ENCODE assay signal across 20 cellular contexts in genomic region chr7:51299391-51300133, GRCh38. TPM values are rescaled to one million over a fixed set of nuclear protein-coding genes. Genes with fewer than 3 reads are reported as not detected.
A peak's percentile ranks its signal among the peaks of the same experiment; 100 is the strongest.
DNase-seq lines count a peak whose midpoint lies in the region; ATAC-seq and TF ChIP-seq lines count a peak whose summit lies in the region.
"Had no signal": no experiment of that assay in that cellular context is flagged by ENCODE, and none has a peak within 500 bp of the region (broad histone marks: within the 10 kb centered on the region; RNA-seq: fewer than 3 reads in every experiment).

No MANE protein-coding gene starts in this region.

- no peaks in the 10 kb centered on the region for H3K36me3 Mint-ChIP-seq in CD4-positive, alpha-beta T cell (ENCODE audit: low read depth)
- H3K36me3 Mint-ChIP-seq: CD8-positive, alpha-beta memory T cell; mesothelial cell of epicardium; natural killer cell treated with Interleukin-12 subunit alpha and Interleukin-12 subunit beta and Interleukin-15 and Interleukin-18, amount 100 ng/mL, for 72 hours had no signal

- no peak overlapping the region for H3K27ac Mint-ChIP-seq in CD4-positive, alpha-beta T cell
- H3K27ac Mint-ChIP-seq: CD8-positive, alpha-beta memory T cell; mesothelial cell of epicardium; natural killer cell treated with Interleukin-12 subunit alpha and Interleukin-12 subunit beta and Interleukin-15 and Interleukin-18, amount 100 ng/mL, for 72 hours; stimulated activated naive CD8-positive, alpha-beta T cell treated with anti-CD3 and anti-CD28 coated beads, Interleukin-15, Interleukin-2, amounts not matched to agents 100 ng/mL and 50 ng/mL, for 24 hours; T-helper 1 cell treated with Interleukin-12 subunit alpha and Interleukin-12 subunit beta and Interleukin-4 antibody, amounts not matched to agents 30 μg/mL and 1 μg/mL, for 36 hours had no signal

- DNase-seq in NAMALWA (ENCODE audit: low spot score) (peak; percentile 17), left lobe of liver (ENCODE audit: low spot score) (no peak), NCI-H2081 treated with DMSO at 0.1 percent for 48 hours (lab: John Stamatoyannopoulos, UW) (no peak)
- no peak for DNase-seq in CD4-positive, alpha-beta T cell
- DNase-seq in activated CD4-positive, CD25-positive, alpha-beta regulatory T cell (lab: John Stamatoyannopoulos, UW) = no peak
- DNase-seq: activated CD8-positive, alpha-beta memory T cell treated with anti-CD3 and anti-CD28 coated beads, Interleukin-2, amount 50 U/mL, for 4 hours; CD8-positive, alpha-beta memory T cell; central memory CD4-positive, alpha-beta T cell; effector CD4-positive, alpha-beta T cell; left lung; SJCRH30; upper lobe of left lung had no signal

- H3K9me3 Mint-ChIP-seq in CD4-positive, alpha-beta T cell = no peaks in the 10 kb centered on the region
- H3K9me3 Mint-ChIP-seq: CD8-positive, alpha-beta memory T cell; mesothelial cell of epicardium; natural killer cell treated with Interleukin-12 subunit alpha and Interleukin-12 subunit beta and Interleukin-15 and Interleukin-18, amount 100 ng/mL, for 72 hours; stimulated activated naive CD8-positive, alpha-beta T cell treated with anti-CD3 and anti-CD28 coated beads, Interleukin-15, Interleukin-2, amounts not matched to agents 100 ng/mL and 50 ng/mL, for 24 hours; T-helper 1 cell treated with Interleukin-12 subunit alpha and Interleukin-12 subunit beta and Interleukin-4 antibody, amounts not matched to agents 30 μg/mL and 1 μg/mL, for 36 hours had no signal

- H3K27me3 ChIP-seq in CD4-positive, alpha-beta T cell (ENCODE audit: control insufficient read depth, insufficient read depth, low read length) = no peaks in the 10 kb centered on the region
- H3K27me3 ChIP-seq: left lung, SJCRH30, upper lobe of left lung had no signal

- CTCF ChIA-PET in CD4-positive, alpha-beta T cell (lab: Charles Lee) = no interaction called here

- intact Hi-C loops in CD4-positive, alpha-beta T cell (cut with DNase I, micrococcal nuclease) = no loop called here

- no peaks in the 10 kb centered on the region for H3K27me3 Mint-ChIP-seq in CD4-positive, alpha-beta T cell
- H3K27me3 Mint-ChIP-seq: CD8-positive, alpha-beta memory T cell; natural killer cell treated with Interleukin-12 subunit alpha and Interleukin-12 subunit beta and Interleukin-15 and Interleukin-18, amount 100 ng/mL, for 72 hours; stimulated activated naive CD8-positive, alpha-beta T cell treated with anti-CD3 and anti-CD28 coated beads, Interleukin-15, Interleukin-2, amounts not matched to agents 100 ng/mL and 50 ng/mL, for 24 hours had no signal

- H3K4me3 Mint-ChIP-seq in CD4-positive, alpha-beta T cell = no peak overlapping the region
- H3K4me3 Mint-ChIP-seq: CD8-positive, alpha-beta memory T cell; mesothelial cell of epicardium; natural killer cell treated with Interleukin-12 subunit alpha and Interleukin-12 subunit beta and Interleukin-15 and Interleukin-18, amount 100 ng/mL, for 72 hours; stimulated activated naive CD8-positive, alpha-beta T cell treated with anti-CD3 and anti-CD28 coated beads, Interleukin-15, Interleukin-2, amounts not matched to agents 100 ng/mL and 50 ng/mL, for 24 hours; T-helper 1 cell treated with Interleukin-12 subunit alpha and Interleukin-12 subunit beta and Interleukin-4 antibody, amounts not matched to agents 30 μg/mL and 1 μg/mL, for 36 hours had no signal

- POLR2A ChIA-PET in CD4-positive, alpha-beta T cell (lab: Charles Lee) = no interaction called here

- H3K9me3 ChIP-seq in CD4-positive, alpha-beta T cell (ENCODE audit: control insufficient read depth, low read length) = no peaks in the 10 kb centered on the region
- H3K9me3 ChIP-seq: left lung, SJCRH30, upper lobe of left lung had no signal

- ATAC-seq in left lobe of liver = peak; percentile 31
- ATAC-seq in GM21526 (IDR thresholded peaks at IDR 0.05; ENCODE audit: low FRiP score, unreplicated experiment) = no peak
- ATAC-seq in CD4-positive, alpha-beta T cell (ENCODE audit: poor library complexity) = no peak
- ATAC-seq: left lung had no signal

- TF ChIP-seq CTCF in GM12873 (IDR thresholded peaks at IDR 0.05; ENCODE audit: insufficient read depth, low read depth, low read length, missing control alignments) = peak; percentile 13
- TF ChIP-seq CTCF in CD4-positive, alpha-beta T cell (IDR thresholded peaks at IDR 0.05) = no peak

- peak overlapping the region; percentile 61 for H3K27ac ChIP-seq in cingulate gyrus (ENCODE audit: low read depth, low read length)
- H3K27ac ChIP-seq in CD4-positive, alpha-beta T cell (ENCODE audit: low read depth, low read length) = no peak overlapping the region
- H3K27ac ChIP-seq: left lung, SJCRH30, skin epidermis, upper lobe of left lung had no signal

- no peaks in the 10 kb centered on the region for H3K4me1 Mint-ChIP-seq in CD4-positive, alpha-beta T cell (ENCODE audit: low read depth)
- H3K4me1 Mint-ChIP-seq: CD8-positive, alpha-beta memory T cell had no signal

RNA-seq across cellular contexts. Expression of gene COBL, which starts 17.0 kb away (rescaled TPM):
- total RNA-seq in left lobe of liver = 38.3 TPM
- total RNA-seq in CD4-positive, alpha-beta T cell = not detected
- total RNA-seq: CD8-positive, alpha-beta memory T cell; natural killer cell treated with Interleukin-12 subunit alpha and Interleukin-12 subunit beta and Interleukin-15 and Interleukin-18, amount 100 ng/mL, for 72 hours had no signal

Comparison
In these comparisons a context has a peak if more than half of its experiments do, and no peak if none do; other contexts are left out.
1. RNA of gene COBL, which starts 17.0 kb away (total RNA-seq): 38.3 TPM in left lobe of liver (single experiment); not detected in CD4-positive, alpha-beta T cell; every median in the first group is over 10 times any median in the second.